ENCODE assay signal across 14 cellular contexts in the genomic region with DNA sequence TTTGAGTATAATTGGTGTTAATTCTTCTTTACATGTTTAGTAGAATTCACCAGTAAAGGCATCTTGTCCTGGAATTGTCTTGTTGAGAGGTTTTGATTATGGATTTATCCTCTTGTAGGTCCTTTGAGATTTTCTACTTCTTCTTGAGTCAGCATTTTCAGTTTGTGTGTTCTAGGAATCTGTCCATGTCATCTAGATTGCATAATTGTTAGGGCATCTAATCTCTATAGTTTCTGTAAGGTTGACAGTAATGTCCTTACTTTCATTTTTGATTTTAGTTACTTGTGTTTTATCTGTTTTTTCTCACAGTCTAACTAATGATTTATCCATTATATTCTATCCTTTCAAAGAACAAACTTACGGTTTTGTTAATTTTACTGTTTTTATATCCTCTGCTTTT.
DNase-seq lines count a peak whose midpoint lies in the region; ATAC-seq, FAIRE-seq and TF ChIP-seq lines count a peak whose summit lies in the region.
"Had no signal": no experiment of that assay in that cellular context is flagged by ENCODE, and none has a peak within 500 bp of the region (broad histone marks: within the 10 kb centered on the region; RNA-seq: fewer than 3 reads in every experiment).

No MANE protein-coding gene starts in this region.

- H3K4me2 ChIP-seq in K562 (ENCODE audit: insufficient read depth, low read length) = no peak overlapping the region

- no peaks in the 10 kb centered on the region for H3K9me3 Mint-ChIP-seq in CD4-positive, alpha-beta T cell

- CTCF ChIA-PET in CD4-positive, alpha-beta T cell (lab: Charles Lee) = no interaction called here
- CTCF ChIA-PET in K562 (lab: Yijun Ruan, JAX; ENCODE audit: low intra/inter-chr PET ratio) = no interaction called here

- no peak for TF ChIP-seq EP300 in K562 (IDR thresholded peaks at IDR 0.05; ENCODE audit: low read length)

- POLR2A ChIA-PET in CD4-positive, alpha-beta T cell (lab: Charles Lee) = no interaction called here
- POLR2A ChIA-PET in K562 (lab: Yijun Ruan, JAX) = no interaction called here

- no peak for ATAC-seq in CD4-positive, alpha-beta T cell (ENCODE audit: poor library complexity)
- ATAC-seq in GM19035 (IDR thresholded peaks at IDR 0.05; ENCODE audit: unreplicated experiment) = peak; percentile 40
- ATAC-seq in HG03520 (IDR thresholded peaks at IDR 0.05; ENCODE audit: unreplicated experiment) = peak; percentile 40
- no peak for ATAC-seq in K562
- ATAC-seq in HG03439 (IDR thresholded peaks at IDR 0.05; ENCODE audit: unreplicated experiment) = no peak
- no peak for ATAC-seq in Right ventricle myocardium inferior

- H3K79me2 ChIP-seq in K562 (ENCODE audit: control insufficient read depth, insufficient read depth, low read length) = no peaks in the 10 kb centered on the region

- intact Hi-C loops in CD4-positive, alpha-beta T cell (cut with DNase I, micrococcal nuclease) = loop anchor here in 1 of 2 experiments (5.0 kb wide), 1 partner anchor 101 kb away; no protein-coding TSS in a partner anchor
- intact Hi-C loops in K562 (cut with micrococcal nuclease) (no loop called here), Right ventricle myocardium inferior (cut with DNase I) (no loop called here)

- TF ChIP-seq CTCF in CD4-positive, alpha-beta T cell (IDR thresholded peaks at IDR 0.05) = no peak
- TF ChIP-seq CTCF in K562 (IDR thresholded peaks at IDR 0.05 in 2 of 3, conservative IDR thresholded peaks at IDR 0.05 in 1 of 3; ENCODE audit: insufficient read depth in 2 of 3, low read depth in 1 of 3, low read length in 3 of 3) = no peak

- H3K27me3 ChIP-seq in CD4-positive, alpha-beta T cell (ENCODE audit: control insufficient read depth, insufficient read depth, low read length) = no peaks in the 10 kb centered on the region
- H3K27me3 ChIP-seq in K562 (ENCODE audit: control insufficient read depth in 2 of 2, insufficient read depth in 2 of 2, low read length in 2 of 2) = no peaks in the 10 kb centered on the region

- WGBS in K562 (ENCODE audit: insufficient coverage, low coverage, missing lambda C conversion rate) = 29% methylated on average over 1 of the region's 1 CpG

- H3K36me3 ChIP-seq in K562 (ENCODE audit: control insufficient read depth, insufficient read depth, low read length) = no peaks in the 10 kb centered on the region

- H3K9me3 ChIP-seq in CD4-positive, alpha-beta T cell (ENCODE audit: control insufficient read depth, low read length) = no peaks in the 10 kb centered on the region
- H3K9me3 ChIP-seq in K562 (replicated peaks; ENCODE audit: control insufficient read depth, insufficient read depth, low read depth, low read length) = no peaks in the 10 kb centered on the region

- no peak overlapping the region for H3K27ac ChIP-seq in CD4-positive, alpha-beta T cell (ENCODE audit: low read depth, low read length)
- no peak overlapping the region for H3K27ac ChIP-seq in K562 (ENCODE audit: extremely low read depth, low read depth, low read length)

- no peak overlapping the region for H2AFZ ChIP-seq in K562 (ENCODE audit: low read depth, low read length)

- H3K27ac Mint-ChIP-seq in CD4-positive, alpha-beta T cell = peak overlapping the region; percentile 51
- H3K27ac Mint-ChIP-seq: HFFc6 had no signal

- H3K4me3 ChIP-seq in K562 = no peak overlapping the region

- H4K20me1 ChIP-seq in K562 (replicated peaks; ENCODE audit: control insufficient read depth, insufficient read depth, low read length) = no peaks in the 10 kb centered on the region

- H3K9ac ChIP-seq in K562 (ENCODE audit: insufficient read depth in 1 of 2, low read depth in 2 of 2, low read length in 2 of 2) = no peak overlapping the region

- FAIRE-seq in K562 (lab: Jason Lieb, UNC) = no peak
- FAIRE-seq: GM12891 had no signal

- no TSS peak for BruUV-seq in K562 (replicated peaks; lab: Mats Ljungman, UMichigan)

- DNase-seq in CD4-positive, alpha-beta T cell = no peak
- DNase-seq in K562 (ENCODE audit: extremely low read depth in 1 of 4, low spot score in 3 of 4) = no peak
- no peak for DNase-seq in Right ventricle myocardium inferior (ENCODE audit: missing footprints)
- DNase-seq in ureter (ENCODE audit: low spot score) = no peak
- DNase-seq in globus pallidus (ENCODE audit: low spot score) = no peak
- DNase-seq: activated CD4-positive, alpha-beta T cell treated with anti-CD3 and anti-CD28 coated beads, Interleukin-2, amount 50 U/mL, for 48 hours; HFFc6; NCI-H2227 treated with DMSO at 0.1 percent for 48 hours; SHP77 treated with DMSO at 0.1 percent for 48 hours; stimulated activated CD4-positive, alpha-beta T cell treated with anti-CD3 and anti-CD28 coated beads, Interleukin-2, amount 100 ng/mL, for 24 hours had no signal

- peaks cover 37% of the 10 kb centered on the region for H3K4me1 Mint-ChIP-seq in CD4-positive, alpha-beta T cell (ENCODE audit: low read depth)

- no peaks in the 10 kb centered on the region for H3K9me1 ChIP-seq in K562 (ENCODE audit: control insufficient read depth, insufficient read depth, low read length)

- in situ Hi-C loops in K562 (cut with MboI) = no loop called here

- TF ChIP-seq RAD21 in K562 (CRISPR knock-in tag; conservative IDR thresholded peaks at IDR 0.05 in 1 of 2, IDR thresholded peaks at IDR 0.05 in 1 of 2) = no peak

- H3K4me1 ChIP-seq in K562 (replicated peaks in 1 of 2; ENCODE audit: control insufficient read depth in 2 of 2, insufficient read depth in 2 of 2, low read length in 2 of 2) = no peaks in the 10 kb centered on the region

- H3K27me3 Mint-ChIP-seq in CD4-positive, alpha-beta T cell = no peaks in the 10 kb centered on the region

- H3K4me3 Mint-ChIP-seq in CD4-positive, alpha-beta T cell = peak overlapping the region; percentile 76
- H3K4me3 Mint-ChIP-seq: HFFc6 had no signal

- TF ChIP-seq POLR2A in K562 (conservative IDR thresholded peaks at IDR 0.05) = no peak

- H3K36me3 Mint-ChIP-seq in CD4-positive, alpha-beta T cell (ENCODE audit: low read depth) = no peaks in the 10 kb centered on the region

TF ChIP-seq in K562, 482 proteins besides CTCF, POLR2A, EP300 and RAD21:
- peak; percentile 35; the same call in 1 of the 2 replicates for TF ChIP-seq C11orf30 (IDR thresholded peaks at IDR 0.05; ENCODE audit: low read depth)
- TF ChIP-seq CEBPG (CRISPR knock-in tag; IDR thresholded peaks at IDR 0.05) = no peak
- peak; percentile 24 to 83; a peak in 3 of 4 replicates for TF ChIP-seq CEBPG (tag; conservative IDR thresholded peaks at IDR 0.05 in 1 of 2, IDR thresholded peaks at IDR 0.05 in 1 of 2)
- no peak for TF ChIP-seq SP2 (IDR thresholded peaks at IDR 0.05; ENCODE audit: extremely low read depth, low read depth, low read length, poor library complexity, severe bottlenecking)
- TF ChIP-seq FOXJ2 (tag; IDR thresholded peaks at IDR 0.05) = no peak
- peak; percentile 48 for TF ChIP-seq MAFG (tag; conservative IDR thresholded peaks at IDR 0.05)
- 0 out of 2 replicates have a peak, but pooled peaks have one; percentile 23 for TF ChIP-seq MAFK (IDR thresholded peaks at IDR 0.05; ENCODE audit: low read length)
- no peak for TF ChIP-seq YY1 (IDR thresholded peaks at IDR 0.05; ENCODE audit: borderline replicate concordance in 1 of 3, control insufficient read depth in 1 of 3, extremely low read depth in 1 of 3, insufficient read depth in 3 of 3, insufficient read length in 1 of 3, insufficient replicate concordance in 2 of 3, low read depth in 1 of 3, low read length in 2 of 3)
- TF ChIP-seq BRF1 (IDR thresholded peaks at IDR 0.05; ENCODE audit: borderline replicate concordance, extremely low read depth, insufficient read length) = no peak
- TF ChIP-seq, protein P1, sequence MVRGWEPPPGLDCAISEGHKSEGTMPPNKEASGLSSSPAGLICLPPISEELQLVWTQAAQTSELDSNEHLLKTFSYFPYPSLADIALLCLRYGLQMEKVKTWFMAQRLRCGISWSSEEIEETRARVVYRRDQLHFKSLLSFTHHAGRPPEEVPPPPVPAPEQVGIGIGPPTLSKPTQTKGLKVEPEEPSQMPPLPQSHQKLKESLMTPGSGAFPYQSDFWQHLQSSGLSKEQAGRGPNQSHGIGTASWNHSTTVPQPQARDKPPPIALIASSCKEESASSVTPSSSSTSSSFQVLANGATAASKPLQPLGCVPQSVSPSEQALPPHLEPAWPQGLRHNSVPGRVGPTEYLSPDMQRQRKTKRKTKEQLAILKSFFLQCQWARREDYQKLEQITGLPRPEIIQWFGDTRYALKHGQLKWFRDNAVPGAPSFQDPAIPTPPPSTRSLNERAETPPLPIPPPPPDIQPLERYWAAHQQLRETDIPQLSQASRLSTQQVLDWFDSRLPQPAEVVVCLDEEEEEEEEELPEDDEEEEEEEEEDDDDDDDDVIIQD (CRISPR knock-in tag; IDR thresholded peaks at IDR 0.05) = no peak
- TF ChIP-seq ZNF316 (IDR thresholded peaks at IDR 0.05) = peak; percentile 70

Comparison
In these comparisons a context has a peak if more than half of its experiments do, and no peak if none do; other contexts are left out.
1. ATAC-seq: peak in GM19035 (single experiment) and HG03520 (single experiment); none in CD4-positive, alpha-beta T cell (single experiment), K562 (single experiment), HG03439 (single experiment) and Right ventricle myocardium inferior (single experiment).